ENCODE assay signal across 6 cellular contexts in genomic region chr1:229471175-229471574, GRCh38.
"Had no signal": no experiment of that assay in that cellular context is flagged by ENCODE, and none has a peak within 500 bp of the region (broad histone marks: within the 10 kb centered on the region; RNA-seq: fewer than 3 reads in every experiment).

No MANE protein-coding gene starts in this region.

- ATAC-seq: GM23338 had no signal

- H3K9me3 Mint-ChIP-seq: GM23338, H9, HFFc6, IgD-negative memory B cell had no signal

- H3K4me3 Mint-ChIP-seq: GM23338, H9, HFFc6, IgD-negative memory B cell had no signal

- H3K4me3 ChIP-seq: GM23338 had no signal

- DNase-seq: H9, HCEC 1CT, HFFc6, KBM-7 had no signal

- H3K4me1 Mint-ChIP-seq: GM23338, H9 had no signal

- H3K27me3 Mint-ChIP-seq: IgD-negative memory B cell had no signal

- H3K27ac Mint-ChIP-seq: GM23338, HFFc6 had no signal
